Comparison of ENCODE assay signal across 26 cellular contexts in genomic region chr17:3982113-3982512, GRCh38. TPM values are rescaled to one million over a fixed set of nuclear protein-coding genes. Genes with fewer than 3 reads are reported as not detected.
"Had no signal": no experiment of that assay in that cellular context is flagged by ENCODE, and none has a peak within 500 bp of the region (broad histone marks: within the 10 kb centered on the region; RNA-seq: fewer than 3 reads in every experiment).

No MANE protein-coding gene starts in this region.

- H3K27me3 Mint-ChIP-seq: activated CD4-positive, alpha-beta T cell treated with anti-CD3 and anti-CD28 coated beads for 36 hours; activated naive CD8-positive, alpha-beta T cell; naive thymus-derived CD8-positive, alpha-beta T cell had no signal

- H3K4me1 ChIP-seq: foreskin keratinocyte, neural progenitor cell had no signal

- H3K4me3 Mint-ChIP-seq: activated CD4-positive, alpha-beta T cell treated with anti-CD3 and anti-CD28 coated beads for 36 hours; activated naive CD8-positive, alpha-beta T cell; activated T-cell treated with anti-CD3 and anti-CD28 coated beads, Interleukin-2, amount 50 U/mL, for 4 hours; mesothelial cell of epicardium; naive thymus-derived CD8-positive, alpha-beta T cell; neural progenitor cell; WTC11 had no signal

- ATAC-seq: activated CD4-positive, alpha-beta T cell treated with anti-CD3 and anti-CD28 coated beads for 36 hours; activated T-cell treated with anti-CD3 and anti-CD28 coated beads, Interleukin-2, amount 50 U/mL, for 4 hours; foreskin keratinocyte; left lobe of liver; naive thymus-derived CD8-positive, alpha-beta T cell had no signal

- DNase-seq: activated CD4-positive, alpha-beta T cell treated with anti-CD3 and anti-CD28 coated beads for 36 hours; activated CD4-positive, alpha-beta T cell treated with anti-CD3 and anti-CD28 coated beads, Interleukin-2, amount 50 U/mL, for 4 hours; activated CD8-positive, alpha-beta memory T cell treated with anti-CD3 and anti-CD28 coated beads for 24 hours; activated CD8-positive, alpha-beta memory T cell treated with anti-CD3 and anti-CD28 coated beads, Interleukin-2, amount 50 U/mL, for 4 hours; activated naive CD4-positive, alpha-beta T cell; activated T-cell treated with anti-CD3 and anti-CD28 coated beads, Interleukin-2, amount 50 U/mL, for 4 hours; amygdala; dermis blood vessel endothelial cell; effector memory CD4-positive, alpha-beta T cell; foreskin keratinocyte; naive thymus-derived CD8-positive, alpha-beta T cell; retina; spleen; stimulated activated CD4-positive, alpha-beta T cell treated with anti-CD3 and anti-CD28 coated beads, Interleukin-4, amount 100 ng/mL, for 1 hour; stimulated activated naive CD4-positive, alpha-beta T cell treated with Interleukin-2 at 50 U/mL for 16 hours; T-helper 9 cell had no signal

- H3K9me3 Mint-ChIP-seq: activated T-cell treated with anti-CD3 and anti-CD28 coated beads, Interleukin-2, amount 50 U/mL, for 4 hours; activated T-helper 2 cell treated with anti-CD3 and anti-CD28 coated beads, Interferon-gamma antibody, Interleukin-2, Interleukin-4, amounts not matched to agents 10 μg/mL and 5 μg/mL and 100 μg/mL, durations not matched to agents 14 hours and 24 hours and 36 hours; naive thymus-derived CD8-positive, alpha-beta T cell; WTC11 had no signal

- H3K9ac ChIP-seq: neural progenitor cell had no signal

- H3K27ac ChIP-seq: foreskin keratinocyte, neural progenitor cell, spleen, thoracic aorta had no signal

- H3K9me3 ChIP-seq: spleen, upper lobe of left lung had no signal

- H3K36me3 ChIP-seq: neural progenitor cell, spleen, thoracic aorta, upper lobe of left lung had no signal

- H3K4me2 ChIP-seq: neural progenitor cell had no signal

- H3K36me3 Mint-ChIP-seq: activated naive CD8-positive, alpha-beta T cell; mesothelial cell of epicardium; naive thymus-derived CD8-positive, alpha-beta T cell; neural progenitor cell; WTC11 had no signal

- H3K4me3 ChIP-seq: neural progenitor cell, spleen, thoracic aorta, upper lobe of left lung had no signal

- H3K27me3 ChIP-seq: neural progenitor cell, upper lobe of left lung had no signal

- H3K4me1 Mint-ChIP-seq: activated CD4-positive, alpha-beta T cell treated with anti-CD3 and anti-CD28 coated beads for 36 hours; mesothelial cell of epicardium had no signal

- H3K27ac Mint-ChIP-seq: activated CD4-positive, alpha-beta T cell treated with anti-CD3 and anti-CD28 coated beads for 36 hours; activated naive CD8-positive, alpha-beta T cell; activated T-helper 2 cell treated with anti-CD3 and anti-CD28 coated beads, Interferon-gamma antibody, Interleukin-2, Interleukin-4, amounts not matched to agents 10 μg/mL and 5 μg/mL and 100 μg/mL, durations not matched to agents 14 hours and 24 hours and 36 hours; mesothelial cell of epicardium; neural progenitor cell; progenitor cell of endocrine pancreas had no signal

RNA-seq across cellular contexts. Expression of gene ATP2A3, which starts 17.9 kb away (rescaled TPM):
- total RNA-seq: dermis blood vessel endothelial cell, osteocyte had no signal
